ENCODE assay signal across 8 cellular contexts in the genomic region with DNA sequence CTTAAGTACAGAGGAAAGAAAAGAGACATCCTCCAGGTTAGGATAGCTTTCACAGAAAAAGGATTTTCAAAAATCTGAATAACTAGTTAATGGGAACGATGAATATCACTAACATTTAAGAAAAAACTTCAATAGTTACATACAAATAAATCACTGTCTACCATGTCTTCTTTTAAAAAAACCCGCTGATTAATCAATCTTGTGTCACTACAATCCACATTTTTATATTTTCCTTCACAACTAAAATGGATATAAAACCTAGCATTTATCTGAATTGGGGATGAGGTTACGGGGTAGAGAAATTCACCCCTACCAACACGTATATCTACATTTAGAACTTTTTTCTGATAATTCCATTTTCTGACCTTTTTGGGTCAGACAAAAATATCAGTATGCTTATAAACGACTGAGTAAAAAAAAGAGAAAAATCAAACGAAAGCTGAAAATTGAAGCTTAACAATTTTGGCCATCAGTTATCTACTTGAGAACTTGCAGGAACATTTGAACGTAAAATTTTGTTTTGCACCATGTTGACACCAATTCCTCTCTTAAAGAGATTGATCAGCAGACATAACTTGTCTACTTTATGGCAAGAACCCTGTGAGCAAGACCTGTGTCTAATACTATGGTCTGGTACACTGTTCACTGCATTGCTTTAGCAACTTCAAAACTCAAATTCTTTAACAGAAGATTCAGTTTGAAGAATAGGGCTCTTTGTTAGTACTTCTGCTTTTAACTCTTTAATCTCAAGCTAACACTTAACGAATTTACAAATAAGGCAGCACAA. TPM values are rescaled to one million over a fixed set of nuclear protein-coding genes. Genes with fewer than 3 reads are reported as not detected.
DNase-seq lines count a peak whose midpoint lies in the region; ATAC-seq and TF ChIP-seq lines count a peak whose summit lies in the region.

No MANE protein-coding gene starts in this region.

- DNase-seq in CD14-positive monocyte (ENCODE audit: low spot score) (no peak), mammary epithelial cell (peak; percentile 30), naive B cell (no peak), NCI-H2107 (lab: John Stamatoyannopoulos, UW) (no peak)

- H3K36me3 Mint-ChIP-seq in CD14-positive monocyte (peaks cover 25 to 29% of the 10 kb centered on the region in 2 donors), naive B cell (peaks cover 8 to 21% of the 10 kb centered on the region in 2 donors)

- peak overlapping the region; percentile 1; the same call in 1 of the 2 replicates for H3K4me3 ChIP-seq in HUES48 (ENCODE audit: low read depth, low read length)
- H3K4me3 ChIP-seq in mammary epithelial cell (replicated peaks in 1 of 3; ENCODE audit: insufficient read depth in 1 of 3, low read depth in 2 of 3, low read length in 3 of 3), result peak overlapping the region; percentile 72 to 83 (median 78)

- H3K27ac Mint-ChIP-seq in CD14-positive monocyte, result peak overlapping the region in 1 of 7 donors; percentile 50
- peak overlapping the region in 1 of 6 donors; percentile 51 for H3K27ac Mint-ChIP-seq in naive B cell

- H3K9ac ChIP-seq in HUES48 (ENCODE audit: low read depth, low read length), result no peak overlapping the region
- H3K9ac ChIP-seq in mammary epithelial cell (ENCODE audit: insufficient read depth, low read length), result peak overlapping the region; percentile 94

- H3K27me3 Mint-ChIP-seq in CD14-positive monocyte (ENCODE audit: low read depth in 3 of 3) (no peaks in the 10 kb centered on the region), naive B cell (no peaks in the 10 kb centered on the region)

- 6% methylated on average over 8 of the region's 8 CpGs for WGBS in mammary epithelial cell (ENCODE audit: low coverage, missing lambda C conversion rate)

- BruUV-seq in mammary epithelial cell (replicated peaks; lab: Mats Ljungman, UMichigan), result no TSS peak

- H3K4me1 ChIP-seq in HUES48 (ENCODE audit: control insufficient read depth, insufficient read depth, low read length), result peaks cover 79% of the 10 kb centered on the region
- peaks cover 8% of the 10 kb centered on the region for H3K4me1 ChIP-seq in mammary epithelial cell (ENCODE audit: insufficient read depth, low read length)

- no peak for ATAC-seq in naive B cell (ENCODE audit: low read depth in 2 of 2)
- no peak for ATAC-seq in GM21381 (IDR thresholded peaks at IDR 0.05; ENCODE audit: unreplicated experiment)
- no peak for ATAC-seq in GM18861 (IDR thresholded peaks at IDR 0.05; ENCODE audit: unreplicated experiment)
- ATAC-seq in HG03280 (IDR thresholded peaks at IDR 0.05; ENCODE audit: unreplicated experiment), result no peak

- CTCF ChIA-PET in mammary epithelial cell (lab: Charles Lee; ENCODE audit: low non-redundant PET), result no interaction called here

- H3K36me3 ChIP-seq in HUES48 (ENCODE audit: control insufficient read depth, insufficient read depth, low read length), result no peaks in the 10 kb centered on the region
- H3K36me3 ChIP-seq in mammary epithelial cell (ENCODE audit: insufficient read depth, low read length), result peaks cover 2% of the 10 kb centered on the region

- H3K27ac ChIP-seq in HUES48 (ENCODE audit: low read depth, low read length), result peak overlapping the region; percentile 83
- H3K27ac ChIP-seq in mammary epithelial cell (ENCODE audit: insufficient read depth, low read depth, low read length), result peak overlapping the region; percentile 97

- intact Hi-C loops in CD14-positive monocyte (cut with micrococcal nuclease), result no loop called here
- intact Hi-C loops in mammary epithelial cell (cut with micrococcal nuclease), result no loop called here

- in situ Hi-C loops in mammary epithelial cell (cut with MboI; ENCODE audit: low sequenced_read_pairs in 2 of 2), result loop anchor here in 1 of 2 donors (10.0 to 25.0 kb wide), 4 partner anchors 84 to 486 kb away; no protein-coding TSS in a partner anchor

- H3K9me3 Mint-ChIP-seq in CD14-positive monocyte (no peaks in the 10 kb centered on the region), naive B cell (no peaks in the 10 kb centered on the region)

- peak overlapping the region; percentile 78 for H3K4me2 ChIP-seq in mammary epithelial cell (ENCODE audit: insufficient read depth, low read depth, low read length)

- H4K20me1 ChIP-seq in mammary epithelial cell (ENCODE audit: insufficient read depth, low read length), result peaks cover 2% of the 10 kb centered on the region

- TF ChIP-seq CTCF in CD14-positive monocyte (IDR thresholded peaks at IDR 0.05) (no peak), mammary epithelial cell (conservative IDR thresholded peaks at IDR 0.05 in 1 of 2, IDR thresholded peaks at IDR 0.05 in 1 of 2; ENCODE audit: extremely low read depth in 1 of 2, insufficient read depth in 1 of 2, low read depth in 1 of 2, low read length in 2 of 2) (no peak)

- no peak overlapping the region for H2AFZ ChIP-seq in mammary epithelial cell (ENCODE audit: low read depth, low read length)

- H3K27me3 ChIP-seq in HUES48 (ENCODE audit: control insufficient read depth, insufficient read depth, low read length) (peaks cover 29% of the 10 kb centered on the region), mammary epithelial cell (ENCODE audit: insufficient read depth, low read length) (no peaks in the 10 kb centered on the region)

- H3K4me1 Mint-ChIP-seq in CD14-positive monocyte (peaks cover 73% of the 10 kb centered on the region), naive B cell (peaks cover 52 to 84% (median 54%) of the 10 kb centered on the region in 3 donors)

- H3K9me3 ChIP-seq in HUES48 (ENCODE audit: control insufficient read depth, insufficient read depth, low read length), result no peaks in the 10 kb centered on the region
- H3K9me3 ChIP-seq in mammary epithelial cell (replicated peaks; ENCODE audit: insufficient read depth, low read length), result no peaks in the 10 kb centered on the region

- peaks cover 100% of the 10 kb centered on the region for H3K79me2 ChIP-seq in mammary epithelial cell (ENCODE audit: insufficient read depth, low read length)

- dilution Hi-C loops in mammary epithelial cell (cut with HindIII; ENCODE audit: low sequenced_read_pairs), result loop anchor here (5.0 kb wide), 3 partner anchors 81 to 391 kb away; no protein-coding TSS in a partner anchor

- H3K4me3 Mint-ChIP-seq in CD14-positive monocyte (peak overlapping the region; percentile 90), naive B cell (peak overlapping the region; percentile 44 to 98 (median 88))

RNA-seq across cellular contexts. Expression of a gene that starts 4.8 kb away (rescaled TPM):
- 10 to 100 TPM; 75.1 to 82.8 TPM for polyA plus RNA-seq in CD14-positive monocyte
- 10 to 100 TPM; 62.8 to 64.4 TPM for total RNA-seq in mammary epithelial cell
- 27.0 TPM for polyA plus RNA-seq in mammary epithelial cell
- polyA minus RNA-seq in mammary epithelial cell, result 97.8 TPM
- 100 to 1,000 TPM in 5 of 6 donors, 10 to 100 TPM in 1; 87.7 to 150 (median 106) TPM for polyA plus RNA-seq in naive B cell (ENCODE audit: low read depth in 6 of 6)
